Comparison of ENCODE assay signal across 7 cellular contexts in the genomic region with DNA sequence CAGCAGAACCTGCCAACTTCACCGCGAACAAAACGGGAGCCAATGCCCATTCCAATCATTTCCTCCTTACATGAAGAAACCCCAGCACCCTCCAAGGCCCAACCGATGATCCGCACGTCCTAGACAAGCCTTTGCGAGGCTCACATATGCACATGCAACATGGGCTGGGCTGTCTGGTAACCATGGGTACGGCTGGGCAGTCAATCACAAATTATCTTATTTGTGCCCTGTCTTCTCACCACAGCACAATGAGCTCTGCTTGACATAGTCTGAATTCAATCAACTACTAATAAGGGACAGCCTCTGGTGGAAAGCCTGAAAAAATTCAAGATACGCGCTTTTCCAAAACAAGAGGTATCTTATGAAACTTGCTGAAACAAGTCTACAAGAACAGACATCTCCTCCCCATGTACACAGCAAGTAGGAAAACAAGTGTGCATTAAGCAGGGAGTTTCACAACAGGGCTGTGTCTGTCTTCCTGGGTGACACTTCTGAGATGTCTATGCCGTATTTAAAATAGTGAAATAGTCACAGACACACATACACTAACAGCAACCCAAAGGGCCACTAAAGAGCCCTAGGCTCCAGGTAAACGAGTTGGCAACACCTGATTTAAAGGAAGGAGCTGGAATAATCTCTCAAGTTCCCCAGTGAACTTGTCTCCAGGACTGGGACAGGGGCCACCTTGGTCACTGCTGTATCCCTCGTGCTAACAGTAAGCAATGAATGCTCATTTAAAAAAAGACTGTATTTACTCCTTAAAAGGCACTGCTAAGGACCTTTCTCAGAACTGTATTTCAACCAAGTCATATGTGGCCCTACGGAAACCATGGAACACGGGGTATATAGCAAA. TPM values are rescaled to one million over a fixed set of nuclear protein-coding genes. Genes with fewer than 3 reads are reported as not detected.
DNase-seq lines count a peak whose midpoint lies in the region; ATAC-seq and TF ChIP-seq lines count a peak whose summit lies in the region.

No MANE protein-coding gene starts in this region.

- intact Hi-C loops in MCF 10A (cut with micrococcal nuclease) (no loop called here), lower leg skin (cut with DNase I; ENCODE audit: low total_unique reads) (no loop called here)

- TF ChIP-seq CTCF in GM12875 (IDR thresholded peaks at IDR 0.05; ENCODE audit: borderline replicate concordance, insufficient read depth, low read depth, low read length) (no peak), MCF 10A (IDR thresholded peaks at IDR 0.05; ENCODE audit: unreplicated experiment) (no peak), lower leg skin (IDR thresholded peaks at IDR 0.05) (no peak)

- 11% methylated on average over 15 of the region's 15 CpGs for WGBS in lower leg skin, 2 donors
- WGBS in urinary bladder = 20% methylated on average over 15 of the region's 15 CpGs

- peak overlapping the region; percentile 95 for H3K27ac Mint-ChIP-seq in MCF 10A (ENCODE audit: low read depth, unreplicated experiment)

- H3K4me3 ChIP-seq in GM12875 (ENCODE audit: low read depth, low read length) (peak overlapping the region; percentile 82), lower leg skin (ENCODE audit: low read depth, poor library complexity, severe bottlenecking) (peak overlapping the region; percentile 94), urinary bladder (ENCODE audit: low read depth, low read length) (peak overlapping the region; percentile 99)

- TSS peak; percentile 73 for BruUV-seq in MCF 10A (replicated peaks; lab: Mats Ljungman, UMichigan)

- H3K4me3 Mint-ChIP-seq in MCF 10A (ENCODE audit: unreplicated experiment) = peak overlapping the region; percentile 76

- CTCF ChIA-PET in MCF 10A (lab: Yijun Ruan, JAX) = interaction anchor here (0.7 to 2.2 kb wide), 9 partner anchors 10 to 291 kb away, joined by 3 to 8 read pairs (median 3); a partner anchor contains a TSS

- H3K27me3 Mint-ChIP-seq in MCF 10A (ENCODE audit: insufficient read depth, unreplicated experiment) = no peaks in the 10 kb centered on the region

- peaks cover 4% of the 10 kb centered on the region for H3K4me1 ChIP-seq in urinary bladder (ENCODE audit: insufficient read depth)

- peaks cover 33% of the 10 kb centered on the region for H3K4me1 Mint-ChIP-seq in MCF 10A (ENCODE audit: insufficient read depth, unreplicated experiment)

- TF ChIP-seq POLR2A in lower leg skin (IDR thresholded peaks at IDR 0.05) = no peak

- H3K9me3 Mint-ChIP-seq in MCF 10A (ENCODE audit: unreplicated experiment) = no peaks in the 10 kb centered on the region

- ATAC-seq in GM21447 (IDR thresholded peaks at IDR 0.05; ENCODE audit: unreplicated experiment) = no peak
- no peak for ATAC-seq in HG02938 (IDR thresholded peaks at IDR 0.05; ENCODE audit: unreplicated experiment)

- POLR2A ChIA-PET in MCF 10A (lab: Yijun Ruan, JAX) = interaction anchor here (0.6 to 6.2 kb wide), 19 partner anchors 9 to 948 kb away, joined by 3 to 341 read pairs (median 4); a partner anchor contains a TSS

- H3K36me3 Mint-ChIP-seq in MCF 10A (ENCODE audit: insufficient read depth, unreplicated experiment) = peaks cover 10% of the 10 kb centered on the region

- DNase-seq in NCI-H748 (lab: John Stamatoyannopoulos, UW; ENCODE audit: unreplicated experiment) (peak; percentile 46), MCF 10A (ENCODE audit: unreplicated experiment) (peak; percentile 61), lower leg skin (ENCODE audit: low spot score in 2 of 2) (peak in 1 of 2 donors; percentile 48)

- peak overlapping the region; percentile 97 for H3K27ac ChIP-seq in urinary bladder (ENCODE audit: low read depth)

- no peaks in the 10 kb centered on the region for H3K36me3 ChIP-seq in urinary bladder (ENCODE audit: insufficient read depth)

RNA-seq across cellular contexts. Expression of a gene that starts 1.5 kb away (rescaled TPM):
- 36.8 and 40.7 TPM in 2 replicates for total RNA-seq in MCF 10A (2022)
- 100 to 1,000 TPM in 1 of 4 donors, 10 to 100 TPM in 3; 54.2 to 105 (median 70.7) TPM for total RNA-seq in lower leg skin
- 50.1 TPM for total RNA-seq in urinary bladder
- polyA plus RNA-seq in urinary bladder = 44.1 TPM

RNA-seq across cellular contexts. Expression of a gene that starts 13.2 kb away (rescaled TPM):
- 31.6 and 36.4 TPM in 2 replicates for total RNA-seq in MCF 10A (2022)
- total RNA-seq in lower leg skin = 10 to 100 TPM; 39.6 to 59.3 (median 44.2) TPM
- total RNA-seq in urinary bladder = 32.0 TPM
- polyA plus RNA-seq in urinary bladder = 21.4 TPM

RNA-seq across cellular contexts. Expression of a gene that starts 27.7 kb away (rescaled TPM):
- total RNA-seq in MCF 10A (2022) (0.07 TPM in 1 of 2 replicates, not detected in the other), lower leg skin (1 to 10 TPM in 2 of 4 donors, under 1 TPM in 2; 0.46 to 1.1 (median 0.73) TPM), urinary bladder (8.9 TPM)
- polyA plus RNA-seq in urinary bladder = 3.2 TPM
